In the genomic region with DNA sequence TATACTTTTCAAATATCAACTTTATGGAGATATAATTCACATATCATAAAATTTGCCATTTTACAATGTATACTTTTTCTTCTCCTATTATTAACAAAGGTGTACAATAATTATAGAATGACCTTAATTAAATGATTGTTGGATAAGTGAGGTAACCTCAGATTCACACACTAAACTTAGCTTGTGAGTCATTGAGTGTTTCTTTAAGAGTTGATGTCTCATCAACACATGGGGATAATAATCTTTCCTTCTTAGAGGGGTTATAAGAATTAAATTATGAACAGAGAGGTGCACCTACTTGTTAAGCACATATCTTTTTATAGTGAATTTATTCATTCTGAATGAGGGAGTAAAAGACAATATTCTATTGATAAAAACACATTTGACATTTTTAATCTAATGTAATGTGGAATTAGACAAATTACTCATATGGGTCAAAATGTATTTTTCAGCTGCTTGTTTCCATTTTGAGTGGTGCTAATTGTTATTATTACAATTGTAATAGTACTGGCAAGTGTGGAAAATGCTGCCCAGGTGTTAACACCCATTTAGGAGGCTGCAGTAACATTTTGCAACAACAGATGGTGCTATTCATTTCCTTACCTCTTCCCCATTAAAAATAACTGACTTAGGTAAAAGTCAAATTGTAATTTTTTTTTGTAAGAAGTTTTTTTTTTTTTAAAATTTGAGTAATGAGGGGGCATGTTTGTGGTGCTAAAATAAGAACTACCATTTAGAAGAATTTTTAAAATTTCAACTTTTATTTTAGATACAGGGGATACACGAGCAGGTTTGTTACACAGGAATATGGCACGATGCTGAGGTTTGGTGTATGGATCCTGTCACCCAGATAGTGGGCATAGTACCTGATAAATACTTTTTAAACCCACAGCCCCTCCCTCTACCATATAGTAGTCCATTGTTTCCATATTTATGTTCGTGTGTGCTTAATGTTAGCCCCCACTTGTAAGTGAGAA, we compare ENCODE assay signal across 8 cellular contexts. TPM values are rescaled to one million over a fixed set of nuclear protein-coding genes. Genes with fewer than 3 reads are reported as not detected.
DNase-seq lines count a peak whose midpoint lies in the region; ATAC-seq and TF ChIP-seq lines count a peak whose summit lies in the region.

No MANE protein-coding gene starts in this region.

- no peaks in the 10 kb centered on the region for H3K36me3 ChIP-seq in colonic mucosa

- no peak overlapping the region for H3K4me3 Mint-ChIP-seq in progenitor cell of endocrine pancreas (ENCODE audit: low read depth)

- H3K4me1 Mint-ChIP-seq in progenitor cell of endocrine pancreas (ENCODE audit: low read depth), result no peaks in the 10 kb centered on the region

- no peaks in the 10 kb centered on the region for H3K9me3 ChIP-seq in colonic mucosa

- no peaks in the 10 kb centered on the region for H3K9me3 Mint-ChIP-seq in progenitor cell of endocrine pancreas (ENCODE audit: low read depth)

- intact Hi-C loops in colonic mucosa (cut with DNase I), result loop anchor here (10.0 kb wide), 2 partner anchors 86 to 426 kb away; no protein-coding TSS in a partner anchor

- no peak overlapping the region for H3K27ac Mint-ChIP-seq in progenitor cell of endocrine pancreas

- peak; percentile 5 for DNase-seq in CD1c-positive myeloid dendritic cell (ENCODE audit: extremely low spot score)
- DNase-seq in NCI-H1417 (lab: John Stamatoyannopoulos, UW), result peak; percentile 6 to 82 (median 30)
- DNase-seq in colonic mucosa, result peak; percentile 26
- DNase-seq in progenitor cell of endocrine pancreas (ENCODE audit: low spot score, unreplicated experiment), result no peak
- no peak for DNase-seq in mucosa of gallbladder (ENCODE audit: low spot score)
- no peak for DNase-seq in NOMO-1 treated with dmso at 0.1 percent for 144 hours (lab: John Stamatoyannopoulos, UW; ENCODE audit: unreplicated experiment)

- ATAC-seq in GM19035 (IDR thresholded peaks at IDR 0.05; ENCODE audit: unreplicated experiment) (peak; percentile 70), HG03342 (IDR thresholded peaks at IDR 0.05; ENCODE audit: unreplicated experiment) (no peak)

- no peak overlapping the region for H3K27ac ChIP-seq in colonic mucosa

- TF ChIP-seq CTCF in colonic mucosa (IDR thresholded peaks at IDR 0.05) (peak; percentile 83), progenitor cell of endocrine pancreas (IDR thresholded peaks at IDR 0.05; ENCODE audit: unreplicated experiment) (peak; percentile 77)

- H3K4me3 ChIP-seq in colonic mucosa, result no peak overlapping the region

- H3K9ac ChIP-seq in colonic mucosa (ENCODE audit: low read depth in 2 of 2, low read length in 2 of 2), result no peak overlapping the region

- no peaks in the 10 kb centered on the region for H3K27me3 Mint-ChIP-seq in progenitor cell of endocrine pancreas

- no peaks in the 10 kb centered on the region for H3K27me3 ChIP-seq in colonic mucosa

- no peaks in the 10 kb centered on the region for H3K4me1 ChIP-seq in colonic mucosa

- no peaks in the 10 kb centered on the region for H3K36me3 Mint-ChIP-seq in progenitor cell of endocrine pancreas (ENCODE audit: insufficient read depth)

RNA-seq across cellular contexts. Expression of gene DYNAP, which starts 32.1 kb away (rescaled TPM):
- total RNA-seq in colonic mucosa, result not detected
- total RNA-seq in progenitor cell of endocrine pancreas, result not detected in 2 replicates
- total RNA-seq in mucosa of gallbladder, result not detected

Comparison
In these comparisons a context has a peak if more than half of its experiments do, and no peak if none do; other contexts are left out.
1. DNase-seq: peak in CD1c-positive myeloid dendritic cell (single experiment), NCI-H1417 (3 of 3) and colonic mucosa (single experiment); none in progenitor cell of endocrine pancreas (single experiment), mucosa of gallbladder (single experiment) and NOMO-1 treated with dmso at 0.1 percent for 144 hours (single experiment).